ENCODE assay signal across 3 cellular contexts in genomic region chr17:51015145-51015558, GRCh38.
TF ChIP-seq lines count a peak whose summit lies in the region.

No MANE protein-coding gene starts in this region.

TF ChIP-seq in GM12878, 131 proteins besides CTCF, POLR2A, EP300 and RAD21 (continued from another document and continues in another):
- TF ChIP-seq ELK1 (IDR thresholded peaks at IDR 0.05; ENCODE audit: low read depth, low read length): no peak
- no peak for TF ChIP-seq ZBTB11 (CRISPR knock-in tag; IDR thresholded peaks at IDR 0.05)
- no peak for TF ChIP-seq DPF2 (IDR thresholded peaks at IDR 0.05)
- no peak for TF ChIP-seq STAT3 (IDR thresholded peaks at IDR 0.05; ENCODE audit: low read depth, low read length)

TF ChIP-seq in HepG2, 621 proteins besides CTCF, POLR2A, EP300 and RAD21 (continued from another document):
- TF ChIP-seq PCBP2 (optimal IDR thresholded peaks at IDR 0.05; ENCODE audit: low read depth, low read length, poor library complexity, severe bottlenecking) (no peak), SNAPC4 (CRISPR knock-in tag; IDR thresholded peaks at IDR 0.05) (no peak), TRAFD1 (CRISPR knock-in tag; IDR thresholded peaks at IDR 0.05; ENCODE audit: borderline replicate concordance) (no peak)
TF ChIP-seq in HepG2: peak in this region for 1.

TF ChIP-seq in WTC11, 78 proteins besides CTCF, POLR2A, EP300 and RAD21 (continued from another document):
- no peak for TF ChIP-seq E2F4 (CRISPR knock-in tag; IDR thresholded peaks at IDR 0.05; ENCODE audit: borderline replicate concordance, low read depth)
- TF ChIP-seq PREB (CRISPR knock-in tag; IDR thresholded peaks at IDR 0.05; ENCODE audit: borderline replicate concordance): no peak
- TF ChIP-seq JAZF1 (CRISPR knock-in tag; IDR thresholded peaks at IDR 0.05): no peak
- no peak for TF ChIP-seq NFE2L1 (CRISPR knock-in tag; IDR thresholded peaks at IDR 0.05)
- TF ChIP-seq HMGA2 (CRISPR knock-in tag; IDR thresholded peaks at IDR 0.05): no peak
- TF ChIP-seq TCF7 (CRISPR knock-in tag; IDR thresholded peaks at IDR 0.05; ENCODE audit: low read depth): no peak
TF ChIP-seq in WTC11: peak in this region for 0.
